In the genomic region with DNA sequence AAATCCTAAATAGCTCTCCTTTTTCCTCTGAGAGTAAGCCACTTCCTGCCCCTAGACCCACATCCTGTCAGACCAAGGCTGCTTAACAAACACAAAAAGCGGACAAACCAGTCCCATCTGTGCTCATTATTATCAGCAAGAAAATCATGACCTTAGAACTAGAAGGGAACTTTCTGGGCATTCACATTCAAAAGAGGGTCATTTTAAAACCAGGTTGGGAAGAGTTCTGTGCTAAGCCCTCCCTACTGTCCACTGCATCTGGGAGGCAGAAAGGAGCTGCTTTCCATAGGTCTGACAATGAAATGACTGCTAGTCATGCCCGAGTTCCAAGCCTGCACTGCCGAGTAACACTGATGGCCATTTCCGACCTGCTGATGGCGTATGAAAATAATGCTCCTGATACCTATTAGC, we compare ENCODE assay signal across 8 cellular contexts. TPM values are rescaled to one million over a fixed set of nuclear protein-coding genes. Genes with fewer than 3 reads are reported as not detected.
DNase-seq lines count a peak whose midpoint lies in the region; ATAC-seq and TF ChIP-seq lines count a peak whose summit lies in the region.

No MANE protein-coding gene starts in this region.

- ATAC-seq in GM18907 (IDR thresholded peaks at IDR 0.05; ENCODE audit: unreplicated experiment) (peak; percentile 68), HG03280 (IDR thresholded peaks at IDR 0.05; ENCODE audit: unreplicated experiment) (peak; percentile 47)
- peak; percentile 88 for ATAC-seq in stimulated activated memory B cell treated with anti-CD40 and anti-IgM and Interleukin-4, amounts not matched to agents 10 μg/mL and 1 μg/mL and 100 μg/mL, for 72 hours

- TF ChIP-seq CTCF in fibroblast of villous mesenchyme (IDR thresholded peaks at IDR 0.05; ENCODE audit: insufficient read depth, low read depth, low read length) = no peak

- DNase-seq in COLO829 (ENCODE audit: low spot score) (peak; percentile 26), fibroblast of villous mesenchyme (ENCODE audit: low read depth) (peak; percentile 48), NCI-H128 (lab: John Stamatoyannopoulos, UW; ENCODE audit: unreplicated experiment) (no peak), OCI-M1 (lab: John Stamatoyannopoulos, UW) (no peak)

- no peaks in the 10 kb centered on the region for H3K27me3 Mint-ChIP-seq in T-helper 1 cell treated with Interleukin-12 subunit alpha and Interleukin-12 subunit beta and Interleukin-4 antibody, amounts not matched to agents 30 μg/mL and 1 μg/mL, for 36 hours (ENCODE audit: low read depth)
- no peaks in the 10 kb centered on the region for H3K27me3 Mint-ChIP-seq in stimulated activated memory B cell treated with anti-CD40 and anti-IgM and Interleukin-4, amounts not matched to agents 10 μg/mL and 1 μg/mL and 100 μg/mL, for 72 hours

- H3K4me1 Mint-ChIP-seq in T-helper 1 cell treated with Interleukin-12 subunit alpha and Interleukin-12 subunit beta and Interleukin-4 antibody, amounts not matched to agents 30 μg/mL and 1 μg/mL, for 36 hours (ENCODE audit: low read depth) = peaks cover 71% of the 10 kb centered on the region
- H3K4me1 Mint-ChIP-seq in stimulated activated memory B cell treated with anti-CD40 and anti-IgM and Interleukin-4, amounts not matched to agents 10 μg/mL and 1 μg/mL and 100 μg/mL, for 72 hours = peaks cover 92% of the 10 kb centered on the region

- peaks cover 32% of the 10 kb centered on the region for H3K36me3 Mint-ChIP-seq in T-helper 1 cell treated with Interleukin-12 subunit alpha and Interleukin-12 subunit beta and Interleukin-4 antibody, amounts not matched to agents 30 μg/mL and 1 μg/mL, for 36 hours (ENCODE audit: low read depth)
- H3K36me3 Mint-ChIP-seq in stimulated activated memory B cell treated with anti-CD40 and anti-IgM and Interleukin-4, amounts not matched to agents 10 μg/mL and 1 μg/mL and 100 μg/mL, for 72 hours = peaks cover 44% of the 10 kb centered on the region

- no peaks in the 10 kb centered on the region for H3K9me3 Mint-ChIP-seq in T-helper 1 cell treated with Interleukin-12 subunit alpha and Interleukin-12 subunit beta and Interleukin-4 antibody, amounts not matched to agents 30 μg/mL and 1 μg/mL, for 36 hours
- H3K9me3 Mint-ChIP-seq in stimulated activated memory B cell treated with anti-CD40 and anti-IgM and Interleukin-4, amounts not matched to agents 10 μg/mL and 1 μg/mL and 100 μg/mL, for 72 hours = no peaks in the 10 kb centered on the region

- peak overlapping the region; percentile 60 for H3K27ac Mint-ChIP-seq in T-helper 1 cell treated with Interleukin-12 subunit alpha and Interleukin-12 subunit beta and Interleukin-4 antibody, amounts not matched to agents 30 μg/mL and 1 μg/mL, for 36 hours
- peak overlapping the region; percentile 80 for H3K27ac Mint-ChIP-seq in stimulated activated memory B cell treated with anti-CD40 and anti-IgM and Interleukin-4, amounts not matched to agents 10 μg/mL and 1 μg/mL and 100 μg/mL, for 72 hours

- no peak overlapping the region for H3K4me3 ChIP-seq in fibroblast of villous mesenchyme (ENCODE audit: low read depth, low read length)

- H3K4me3 Mint-ChIP-seq in T-helper 1 cell treated with Interleukin-12 subunit alpha and Interleukin-12 subunit beta and Interleukin-4 antibody, amounts not matched to agents 30 μg/mL and 1 μg/mL, for 36 hours = peak overlapping the region; percentile 63
- H3K4me3 Mint-ChIP-seq in stimulated activated memory B cell treated with anti-CD40 and anti-IgM and Interleukin-4, amounts not matched to agents 10 μg/mL and 1 μg/mL and 100 μg/mL, for 72 hours = peak overlapping the region; percentile 52

RNA-seq across cellular contexts. Expression of a gene that starts 15.4 kb away (rescaled TPM):
- 100 and 116 TPM in 2 replicates for total RNA-seq in fibroblast of villous mesenchyme

Comparison
In these comparisons a context has a peak if more than half of its experiments do, and no peak if none do; other contexts are left out.
1. DNase-seq: peak in COLO829 (single experiment) and fibroblast of villous mesenchyme (single experiment); none in NCI-H128 (single experiment) and OCI-M1 (single experiment).
2. Peak in every context shown above with its lines, with median percentiles within 50 percentile points of each other: ATAC-seq.